In genomic region chr12:28024231-28024995, GRCh38 we compare ENCODE assay signal across 9 cellular contexts. TPM values are rescaled to one million over a fixed set of nuclear protein-coding genes. Genes with fewer than 3 reads are reported as not detected.
DNase-seq lines count a peak whose midpoint lies in the region; FAIRE-seq and TF ChIP-seq lines count a peak whose summit lies in the region.
"Had no signal": no experiment of that assay in that cellular context is flagged by ENCODE, and none has a peak within 500 bp of the region (broad histone marks: within the 10 kb centered on the region; RNA-seq: fewer than 3 reads in every experiment).

No MANE protein-coding gene starts in this region.

- no peak overlapping the region for H3K9ac ChIP-seq in trophoblast cell (ENCODE audit: low read length)

- no peak overlapping the region for H3K4me2 ChIP-seq in trophoblast cell (ENCODE audit: low read length)

- H3K79me2 ChIP-seq in trophoblast cell (ENCODE audit: control insufficient read depth, insufficient read depth, low read length, poor library complexity) = no peaks in the 10 kb centered on the region

- no peak overlapping the region for H3K23ac ChIP-seq in trophoblast cell (ENCODE audit: low read length)

- FAIRE-seq in GM19239 (lab: Jason Lieb, UNC) = no peak

- H3K36me3 Mint-ChIP-seq in activated T-cell treated with anti-CD3 and anti-CD28 coated beads, Interleukin-2, amount 50 U/mL, for 24 hours (ENCODE audit: low read depth) = no peaks in the 10 kb centered on the region

- H3K27ac ChIP-seq in trophoblast cell (ENCODE audit: low read depth, low read length) = no peak overlapping the region

- peaks cover 9% of the 10 kb centered on the region for H3K4me1 Mint-ChIP-seq in activated T-cell treated with anti-CD3 and anti-CD28 coated beads, Interleukin-2, amount 50 U/mL, for 24 hours (ENCODE audit: low read depth)

- no peak overlapping the region for H4K8ac ChIP-seq in trophoblast cell (ENCODE audit: low read depth, low read length)

- H2BK5ac ChIP-seq in trophoblast cell (ENCODE audit: low read depth, low read length, poor library complexity) = no peak overlapping the region

- no peak overlapping the region for H3K18ac ChIP-seq in trophoblast cell (ENCODE audit: low read length)

- DNase-seq in EL (peak; percentile 79), NCI-H226 (peak; percentile 93), dedifferentiated amniotic fluid mesenchymal stem cell (ENCODE audit: extremely low spot score) (peak; percentile 51), trophoblast cell (peak; percentile 71 to 93), GM19239 (ENCODE audit: insufficient read length, low spot score) (no peak), NCI-H1694 (lab: John Stamatoyannopoulos, UW) (no peak), GM10266 (ENCODE audit: extremely low spot score) (no peak)
- no peak for DNase-seq in activated T-cell treated with anti-CD3 and anti-CD28 coated beads, Interleukin-2, amount 50 U/mL, for 24 hours
- DNase-seq: DMS79 treated with DMSO at 0.1 percent for 48 hours had no signal

- H3K27ac Mint-ChIP-seq in activated T-cell treated with anti-CD3 and anti-CD28 coated beads, Interleukin-2, amount 50 U/mL, for 24 hours = no peak overlapping the region

- no peak overlapping the region for H3K4me3 Mint-ChIP-seq in activated T-cell treated with anti-CD3 and anti-CD28 coated beads, Interleukin-2, amount 50 U/mL, for 24 hours

- no peak overlapping the region for H2BK12ac ChIP-seq in trophoblast cell (ENCODE audit: low read length)

- H3K27me3 ChIP-seq in trophoblast cell (ENCODE audit: insufficient read depth, low read length) = no peaks in the 10 kb centered on the region

- H3K14ac ChIP-seq in trophoblast cell (ENCODE audit: low read length) = no peak overlapping the region

- no peak overlapping the region for H4K91ac ChIP-seq in trophoblast cell (ENCODE audit: low read depth, low read length)

- no peaks in the 10 kb centered on the region for H3K9me3 Mint-ChIP-seq in activated T-cell treated with anti-CD3 and anti-CD28 coated beads, Interleukin-2, amount 50 U/mL, for 24 hours

- TF ChIP-seq CTCF in GM10266 (IDR thresholded peaks at IDR 0.05; ENCODE audit: control insufficient read depth, insufficient read depth, low read depth, missing control alignments) = no peak

- H3K4ac ChIP-seq in trophoblast cell (ENCODE audit: low read depth, low read length) = no peak overlapping the region

- H2AK5ac ChIP-seq in trophoblast cell (ENCODE audit: low read length) = no peak overlapping the region

- no CpG with 5 or more reads among the region's 3 CpGs for WGBS in trophoblast cell (ENCODE audit: extremely low coverage, insufficient coverage, insufficient read length)

- H3K9me3 ChIP-seq in trophoblast cell (ENCODE audit: insufficient read depth, low read depth, low read length) = no peaks in the 10 kb centered on the region

- peaks cover 9% of the 10 kb centered on the region for H3K79me1 ChIP-seq in trophoblast cell (ENCODE audit: low read length)

- H3K4me1 ChIP-seq in trophoblast cell (ENCODE audit: control insufficient read depth in 1 of 2, insufficient read depth in 2 of 2, low read length in 2 of 2) = peaks cover 9 to 12% of the 10 kb centered on the region in 2 experiments

- no peak overlapping the region for H3K4me3 ChIP-seq in trophoblast cell (ENCODE audit: low read depth, low read length)

- no peaks in the 10 kb centered on the region for H3K36me3 ChIP-seq in trophoblast cell (ENCODE audit: control insufficient read depth in 1 of 2, insufficient read depth in 2 of 2, low read length in 2 of 2)

- no peak overlapping the region for H2BK120ac ChIP-seq in trophoblast cell (ENCODE audit: insufficient read depth, low read length, poor library complexity)

- H2AFZ ChIP-seq in trophoblast cell (ENCODE audit: insufficient read depth, low read length, poor library complexity) = no peak overlapping the region

- H4K12ac ChIP-seq in trophoblast cell (ENCODE audit: low read depth, low read length) = no peak overlapping the region

- peaks cover 24% of the 10 kb centered on the region for H3K27me3 Mint-ChIP-seq in activated T-cell treated with anti-CD3 and anti-CD28 coated beads, Interleukin-2, amount 50 U/mL, for 24 hours

RNA-seq across cellular contexts. Expression of gene PTHLH, which starts 51.9 kb away (rescaled TPM):
- 8.8 and 9.3 TPM in 2 replicates for polyA plus RNA-seq in trophoblast cell (2013)

Comparison
In these comparisons a context has a peak if more than half of its experiments do, and no peak if none do; other contexts are left out.
1. DNase-seq: peak in EL (single experiment), NCI-H226 (single experiment), dedifferentiated amniotic fluid mesenchymal stem cell (single experiment) and trophoblast cell (2 of 2); none in GM19239 (single experiment), NCI-H1694 (single experiment), GM10266 (single experiment) and activated T-cell treated with anti-CD3 and anti-CD28 coated beads, Interleukin-2, amount 50 U/mL, for 24 hours (single experiment).